ENCODE assay signal across 14 cellular contexts in genomic region chr5:159913048-159913447, GRCh38. TPM values are rescaled to one million over a fixed set of nuclear protein-coding genes. Genes with fewer than 3 reads are reported as not detected.
DNase-seq lines count a peak whose midpoint lies in the region; ATAC-seq, FAIRE-seq and TF ChIP-seq lines count a peak whose summit lies in the region.
"Had no signal": no experiment of that assay in that cellular context is flagged by ENCODE, and none has a peak within 500 bp of the region (broad histone marks: within the 10 kb centered on the region; RNA-seq: fewer than 3 reads in every experiment).

No MANE protein-coding gene starts in this region.

- H3K27ac ChIP-seq in astrocyte (ENCODE audit: low read depth, low read length): peak overlapping the region; percentile 35
- peak overlapping the region; percentile 37 for H3K27ac ChIP-seq in hepatocyte
- peak overlapping the region in 7 of 8 donors; percentile 9 to 57 (median 28) for H3K27ac ChIP-seq in spleen

- intact Hi-C loops in spleen (cut with DNase I; ENCODE audit: low total_unique reads): loop anchor here (10.0 kb wide), 1 partner anchor 468 kb away; no protein-coding TSS in a partner anchor

- H3K27me3 Mint-ChIP-seq in HFFc6 (ENCODE audit: insufficient read depth) (peaks cover 15% of the 10 kb centered on the region), astrocyte (ENCODE audit: low read depth, unreplicated experiment) (peaks cover 6% of the 10 kb centered on the region)
- H3K27me3 Mint-ChIP-seq in stimulated activated naive CD8-positive, alpha-beta T cell treated with anti-CD3 and anti-CD28 coated beads, Interleukin-15, amount 100 ng/mL, for 72 hours: peaks cover 90% of the 10 kb centered on the region
- peaks cover 50 to 53% of the 10 kb centered on the region in 2 donors for H3K27me3 Mint-ChIP-seq in stimulated activated naive B cell treated with anti-CD40 and anti-IgM and Interleukin-4, amounts not matched to agents 10 μg/mL and 1 μg/mL and 100 μg/mL, for 72 hours

- TF ChIP-seq CTCF in HFFc6 (IDR thresholded peaks at IDR 0.05) (no peak), astrocyte (IDR thresholded peaks at IDR 0.05; ENCODE audit: insufficient read depth, low read depth, low read length) (no peak), hepatocyte (IDR thresholded peaks at IDR 0.05; ENCODE audit: poor library complexity) (no peak), spleen (IDR thresholded peaks at IDR 0.05 in 8 of 11, conservative IDR thresholded peaks at IDR 0.05 in 3 of 11) (no peak)

- FAIRE-seq in astrocyte (lab: Jason Lieb, UNC): peak; percentile 34

- H3K9me3 Mint-ChIP-seq in HFFc6 (no peaks in the 10 kb centered on the region), astrocyte (ENCODE audit: unreplicated experiment) (no peaks in the 10 kb centered on the region)
- no peaks in the 10 kb centered on the region for H3K9me3 Mint-ChIP-seq in stimulated activated naive CD8-positive, alpha-beta T cell treated with anti-CD3 and anti-CD28 coated beads, Interleukin-15, amount 100 ng/mL, for 72 hours
- no peaks in the 10 kb centered on the region for H3K9me3 Mint-ChIP-seq in stimulated activated naive B cell treated with anti-CD40 and anti-IgM and Interleukin-4, amounts not matched to agents 10 μg/mL and 1 μg/mL and 100 μg/mL, for 72 hours

- DNase-seq in HFFc6 (peak; percentile 75), astrocyte (ENCODE audit: low read depth) (peak; percentile 79), hepatocyte (ENCODE audit: low spot score) (peak; percentile 59), spleen (no peak), NCI-H1930 (lab: John Stamatoyannopoulos, UW) (no peak)
- DNase-seq in stimulated activated naive CD8-positive, alpha-beta T cell treated with anti-CD3 and anti-CD28 coated beads, Interleukin-15, amount 100 ng/mL, for 72 hours: no peak
- DNase-seq in stimulated activated naive B cell treated with anti-CD40 and anti-IgM and Interleukin-4, amounts not matched to agents 10 μg/mL and 1 μg/mL and 100 μg/mL, for 72 hours: no peak
- DNase-seq: DMS79, erythroblast, right cardiac atrium, T-helper 1 cell had no signal

- H3K4me1 Mint-ChIP-seq in HFFc6 (ENCODE audit: low read depth): peaks cover 68% of the 10 kb centered on the region
- H3K4me1 Mint-ChIP-seq in astrocyte (ENCODE audit: low read depth, unreplicated experiment): peaks cover 47% of the 10 kb centered on the region
- peaks cover 7% of the 10 kb centered on the region for H3K4me1 Mint-ChIP-seq in stimulated activated naive CD8-positive, alpha-beta T cell treated with anti-CD3 and anti-CD28 coated beads, Interleukin-15, amount 100 ng/mL, for 72 hours
- H3K4me1 Mint-ChIP-seq in stimulated activated naive B cell treated with anti-CD40 and anti-IgM and Interleukin-4, amounts not matched to agents 10 μg/mL and 1 μg/mL and 100 μg/mL, for 72 hours: peaks cover 11 to 27% of the 10 kb centered on the region in 2 donors

- H3K9ac ChIP-seq in astrocyte (ENCODE audit: low read length): peak overlapping the region; percentile 6

- H4K20me1 ChIP-seq in astrocyte (ENCODE audit: insufficient read depth, low read length) (no peaks in the 10 kb centered on the region), hepatocyte (ENCODE audit: insufficient read depth, poor library complexity, severe bottlenecking) (no peaks in the 10 kb centered on the region)

- no peaks in the 10 kb centered on the region for H3K9me2 ChIP-seq in hepatocyte (replicated peaks; ENCODE audit: insufficient read depth)

- no peak for TF ChIP-seq POLR2A in spleen (IDR thresholded peaks at IDR 0.05)

- H3K27me3 ChIP-seq in astrocyte (ENCODE audit: insufficient read depth, low read length) (no peaks in the 10 kb centered on the region), hepatocyte (peaks cover 27% of the 10 kb centered on the region), spleen (replicated peaks in 1 of 7) (peaks cover 0 to 45% (median 21%) of the 10 kb centered on the region in 7 donors)

- H2AFZ ChIP-seq in astrocyte (ENCODE audit: low read depth, low read length): no peak overlapping the region
- H2AFZ ChIP-seq in hepatocyte: no peak overlapping the region

- H3K36me3 Mint-ChIP-seq in HFFc6 (ENCODE audit: low read depth) (no peaks in the 10 kb centered on the region), astrocyte (ENCODE audit: low read depth, unreplicated experiment) (no peaks in the 10 kb centered on the region)
- no peaks in the 10 kb centered on the region for H3K36me3 Mint-ChIP-seq in stimulated activated naive B cell treated with anti-CD40 and anti-IgM and Interleukin-4, amounts not matched to agents 10 μg/mL and 1 μg/mL and 100 μg/mL, for 72 hours

- no peaks in the 10 kb centered on the region for H3K36me3 ChIP-seq in astrocyte (ENCODE audit: insufficient read depth, low read length)
- H3K36me3 ChIP-seq in hepatocyte (replicated peaks; ENCODE audit: insufficient read depth, low read depth): no peaks in the 10 kb centered on the region
- H3K36me3 ChIP-seq in spleen: no peaks in the 10 kb centered on the region
- H3K36me3 ChIP-seq: MG63 had no signal

- H3K4me3 ChIP-seq in astrocyte (ENCODE audit: insufficient read depth, low read depth, low read length) (peak overlapping the region; percentile 17), hepatocyte (no peak overlapping the region), spleen (no peak overlapping the region)
- H3K4me3 ChIP-seq: MG63 had no signal

- H3K4me1 ChIP-seq in astrocyte (ENCODE audit: insufficient read depth, low read length): peaks cover 41% of the 10 kb centered on the region
- peaks cover 22% of the 10 kb centered on the region for H3K4me1 ChIP-seq in hepatocyte (ENCODE audit: insufficient read depth)
- peaks cover 0 to 47% (median 13%) of the 10 kb centered on the region in 6 donors for H3K4me1 ChIP-seq in spleen

- H3K4me2 ChIP-seq in astrocyte (ENCODE audit: low read length) (peak overlapping the region; percentile 71), hepatocyte (peak overlapping the region; percentile 29)

- peak overlapping the region; percentile 66 for H3K4me3 Mint-ChIP-seq in HFFc6
- H3K4me3 Mint-ChIP-seq in astrocyte (ENCODE audit: unreplicated experiment): no peak overlapping the region
- H3K4me3 Mint-ChIP-seq in stimulated activated naive CD8-positive, alpha-beta T cell treated with anti-CD3 and anti-CD28 coated beads, Interleukin-15, amount 100 ng/mL, for 72 hours: no peak overlapping the region
- H3K4me3 Mint-ChIP-seq in stimulated activated naive B cell treated with anti-CD40 and anti-IgM and Interleukin-4, amounts not matched to agents 10 μg/mL and 1 μg/mL and 100 μg/mL, for 72 hours: no peak overlapping the region

- peak overlapping the region; percentile 78 for H3K27ac Mint-ChIP-seq in HFFc6
- peak overlapping the region; percentile 28 for H3K27ac Mint-ChIP-seq in astrocyte (ENCODE audit: unreplicated experiment)
- no peak overlapping the region for H3K27ac Mint-ChIP-seq in stimulated activated naive CD8-positive, alpha-beta T cell treated with anti-CD3 and anti-CD28 coated beads, Interleukin-15, amount 100 ng/mL, for 72 hours
- no peak overlapping the region for H3K27ac Mint-ChIP-seq in stimulated activated naive B cell treated with anti-CD40 and anti-IgM and Interleukin-4, amounts not matched to agents 10 μg/mL and 1 μg/mL and 100 μg/mL, for 72 hours

- ATAC-seq in stimulated activated naive CD8-positive, alpha-beta T cell treated with anti-CD3 and anti-CD28 coated beads, Interleukin-15, amount 100 ng/mL, for 72 hours: no peak
- no peak for ATAC-seq in stimulated activated naive B cell treated with anti-CD40 and anti-IgM and Interleukin-4, amounts not matched to agents 10 μg/mL and 1 μg/mL and 100 μg/mL, for 72 hours (replicated peaks)
- no peak for ATAC-seq in HG02981 (IDR thresholded peaks at IDR 0.05; ENCODE audit: unreplicated experiment)
- ATAC-seq: right cardiac atrium had no signal

- WGBS in hepatocyte (ENCODE audit: low lambda C conversion rate, missing lambda C conversion rate): 39% methylated on average over 6 of the region's 6 CpGs
- 62 to 72% (median 69%) methylated on average over 6 of the region's 6 CpGs for WGBS in spleen, 5 donors

- H3K9me3 ChIP-seq in astrocyte (ENCODE audit: insufficient read depth, low read depth, low read length) (no peaks in the 10 kb centered on the region), hepatocyte (ENCODE audit: low read depth) (no peaks in the 10 kb centered on the region), spleen (no peaks in the 10 kb centered on the region)
- H3K9me3 ChIP-seq: MG63 had no signal

- H3K79me2 ChIP-seq in astrocyte (ENCODE audit: insufficient read depth, low read length) (no peaks in the 10 kb centered on the region), hepatocyte (no peaks in the 10 kb centered on the region)

RNA-seq across cellular contexts. Expression of gene ADRA1B, which starts 3.2 kb away (rescaled TPM):
- under 1 TPM; 0.17 to 0.57 (median 0.38) TPM for total RNA-seq in HFFc6 (2021; fragmentation: NEBNext Ultra II Directional; extraction: Animal tissue kit (Norgen Biotek cat#: 25700))
- 1.4 and 1.9 TPM in 2 replicates for total RNA-seq in astrocyte
- total RNA-seq in hepatocyte: 2.0 and 2.6 TPM in 2 replicates
- polyA plus RNA-seq in hepatocyte: 3.5 and 3.8 TPM in 2 replicates
- total RNA-seq in spleen: 10 to 100 TPM in 5 of 7 donors, 1 to 10 TPM in 2; 6.9 to 39.6 (median 13.8) TPM
- polyA plus RNA-seq in spleen: 1 to 10 TPM in 2 of 3 donors, under 1 TPM in 1; 0.65 to 4.3 (median 1.3) TPM
- total RNA-seq: activated CD8-positive, alpha-beta memory T cell treated with anti-CD3 and anti-CD28 coated beads for 36 hours had no signal

Comparison
In these comparisons a context has a peak if more than half of its experiments do, and no peak if none do; other contexts are left out.
1. DNase-seq: peak in HFFc6 (single experiment), astrocyte (single experiment) and hepatocyte (single experiment); none in spleen (single experiment), NCI-H1930 (0 of 2), stimulated activated naive CD8-positive, alpha-beta T cell treated with anti-CD3 and anti-CD28 coated beads, Interleukin-15, amount 100 ng/mL, for 72 hours (0 of 2) and stimulated activated naive B cell treated with anti-CD40 and anti-IgM and Interleukin-4, amounts not matched to agents 10 μg/mL and 1 μg/mL and 100 μg/mL, for 72 hours (single experiment).
2. H3K27ac Mint-ChIP-seq: peak in HFFc6 (single experiment) and astrocyte (single experiment); none in stimulated activated naive CD8-positive, alpha-beta T cell treated with anti-CD3 and anti-CD28 coated beads, Interleukin-15, amount 100 ng/mL, for 72 hours (0 of 2) and stimulated activated naive B cell treated with anti-CD40 and anti-IgM and Interleukin-4, amounts not matched to agents 10 μg/mL and 1 μg/mL and 100 μg/mL, for 72 hours (single experiment).
3. Peak in every context shown above with its lines, with median percentiles within 50 percentile points of each other: H3K27ac ChIP-seq.